In genomic region chr5:56585973-56586740, GRCh38 we compare ENCODE assay signal across 9 cellular contexts.
A peak's percentile ranks its signal among the peaks of the same experiment; 100 is the strongest.
DNase-seq lines count a peak whose midpoint lies in the region; ATAC-seq, FAIRE-seq and TF ChIP-seq lines count a peak whose summit lies in the region.
"Had no signal": no experiment of that assay in that cellular context is flagged by ENCODE, and none has a peak within 500 bp of the region (broad histone marks: within the 10 kb centered on the region; RNA-seq: fewer than 3 reads in every experiment).

No MANE protein-coding gene starts in this region.

- no peak for TF ChIP-seq CTCF in foreskin keratinocyte (conservative IDR thresholded peaks at IDR 0.05)

- H3K4me3 Mint-ChIP-seq in activated T-helper 1 cell treated with anti-CD3 and anti-CD28 coated beads, Interleukin-12 subunit alpha, Interleukin-12 subunit beta, Interleukin-2, Interleukin-4 antibody, amounts not matched to agents 30 ng/mL and 10 ng/mL and 1 ng/mL, durations not matched to agents 14 hours and 24 hours and 36 hours = peak overlapping the region; percentile 53
- no peak overlapping the region for H3K4me3 Mint-ChIP-seq in stimulated activated naive B cell treated with anti-CD40 and anti-IgM and Interleukin-4, amounts not matched to agents 10 μg/mL and 1 μg/mL and 100 μg/mL, for 72 hours

- H3K9me3 ChIP-seq in small intestine (ENCODE audit: control insufficient read depth, low read depth) = no peaks in the 10 kb centered on the region

- no peak overlapping the region for H3K27ac Mint-ChIP-seq in activated T-helper 1 cell treated with anti-CD3 and anti-CD28 coated beads, Interleukin-12 subunit alpha, Interleukin-12 subunit beta, Interleukin-2, Interleukin-4 antibody, amounts not matched to agents 30 ng/mL and 10 ng/mL and 1 ng/mL, durations not matched to agents 14 hours and 24 hours and 36 hours
- no peak overlapping the region for H3K27ac Mint-ChIP-seq in stimulated activated naive B cell treated with anti-CD40 and anti-IgM and Interleukin-4, amounts not matched to agents 10 μg/mL and 1 μg/mL and 100 μg/mL, for 72 hours

- no peak overlapping the region for H3K4me3 ChIP-seq in small intestine (ENCODE audit: low read depth in 1 of 2, low read length in 2 of 2)

- H3K4me1 ChIP-seq in small intestine (ENCODE audit: control insufficient read depth in 2 of 2, insufficient read depth in 1 of 2, low read depth in 1 of 2, low read length in 1 of 2) = no peaks in the 10 kb centered on the region
- H3K4me1 ChIP-seq in foreskin keratinocyte = peaks cover 8% of the 10 kb centered on the region

- H3K9me3 Mint-ChIP-seq in activated T-helper 1 cell treated with anti-CD3 and anti-CD28 coated beads, Interleukin-12 subunit alpha, Interleukin-12 subunit beta, Interleukin-2, Interleukin-4 antibody, amounts not matched to agents 30 ng/mL and 10 ng/mL and 1 ng/mL, durations not matched to agents 14 hours and 24 hours and 36 hours = no peaks in the 10 kb centered on the region
- peaks cover 2 to 4% of the 10 kb centered on the region in 2 donors for H3K9me3 Mint-ChIP-seq in stimulated activated naive B cell treated with anti-CD40 and anti-IgM and Interleukin-4, amounts not matched to agents 10 μg/mL and 1 μg/mL and 100 μg/mL, for 72 hours

- H3K27me3 ChIP-seq in small intestine (ENCODE audit: control insufficient read depth in 2 of 2, insufficient read depth in 2 of 2, low read length in 2 of 2) (no peaks in the 10 kb centered on the region), foreskin keratinocyte (no peaks in the 10 kb centered on the region)

- peak; percentile 50 for DNase-seq in NCI-H1105 treated with DMSO at 0.1 percent for 48 hours (lab: John Stamatoyannopoulos, UW)
- DNase-seq in activated T-helper 1 cell treated with anti-CD3 and anti-CD28 coated beads, Interleukin-12 subunit alpha, Interleukin-12 subunit beta, Interleukin-2, Interleukin-4 antibody, amounts not matched to agents 30 ng/mL and 10 ng/mL and 1 ng/mL, durations not matched to agents 14 hours and 24 hours and 36 hours (ENCODE audit: low spot score) = no peak
- DNase-seq in inferior parietal cortex (ENCODE audit: extremely low spot score) = peak; percentile 11
- DNase-seq in small intestine = peak; percentile 31
- DNase-seq in foreskin keratinocyte = no peak
- no peak for DNase-seq in stimulated activated naive B cell treated with anti-CD40 and anti-IgM and Interleukin-4, amounts not matched to agents 10 μg/mL and 1 μg/mL and 100 μg/mL, for 72 hours
- no peak for DNase-seq in NCI-H1417 treated with DMSO at 0.1 percent for 48 hours (lab: John Stamatoyannopoulos, UW)
- DNase-seq: NCI-H524 treated with DMSO at 0.1 percent for 48 hours had no signal

- 35 to 42% (median 37%) methylated on average over 16 of the region's 16 CpGs for WGBS in small intestine, 3 donors

- no peaks in the 10 kb centered on the region for H3K36me3 ChIP-seq in small intestine (ENCODE audit: control insufficient read depth in 2 of 2, insufficient read depth in 2 of 2, low read length in 2 of 2)

- H3K27ac ChIP-seq in small intestine (ENCODE audit: low read depth in 1 of 2, low read length in 1 of 2) (peak overlapping the region in 1 of 2 donors; percentile 60), foreskin keratinocyte (no peak overlapping the region)

- peaks cover 20% of the 10 kb centered on the region for H3K36me3 Mint-ChIP-seq in activated T-helper 1 cell treated with anti-CD3 and anti-CD28 coated beads, Interleukin-12 subunit alpha, Interleukin-12 subunit beta, Interleukin-2, Interleukin-4 antibody, amounts not matched to agents 30 ng/mL and 10 ng/mL and 1 ng/mL, durations not matched to agents 14 hours and 24 hours and 36 hours (ENCODE audit: low read depth)
- no peaks in the 10 kb centered on the region for H3K36me3 Mint-ChIP-seq in stimulated activated naive B cell treated with anti-CD40 and anti-IgM and Interleukin-4, amounts not matched to agents 10 μg/mL and 1 μg/mL and 100 μg/mL, for 72 hours

- intact Hi-C loops in activated T-helper 1 cell treated with anti-CD3 and anti-CD28 coated beads, Interleukin-12 subunit alpha, Interleukin-12 subunit beta, Interleukin-2, Interleukin-4 antibody, amounts not matched to agents 30 ng/mL and 10 ng/mL and 1 ng/mL, durations not matched to agents 14 hours and 24 hours and 36 hours (cut with micrococcal nuclease) = loop anchor here (5.0 kb wide), 2 partner anchors 104 to 314 kb away; no protein-coding TSS in a partner anchor

- FAIRE-seq in small intestine (lab: Jason Lieb, UNC) = no peak

- H3K27me3 Mint-ChIP-seq in activated T-helper 1 cell treated with anti-CD3 and anti-CD28 coated beads, Interleukin-12 subunit alpha, Interleukin-12 subunit beta, Interleukin-2, Interleukin-4 antibody, amounts not matched to agents 30 ng/mL and 10 ng/mL and 1 ng/mL, durations not matched to agents 14 hours and 24 hours and 36 hours (ENCODE audit: insufficient read depth) = peaks cover 6% of the 10 kb centered on the region
- H3K27me3 Mint-ChIP-seq in stimulated activated naive B cell treated with anti-CD40 and anti-IgM and Interleukin-4, amounts not matched to agents 10 μg/mL and 1 μg/mL and 100 μg/mL, for 72 hours = no peaks in the 10 kb centered on the region

- H3K4me1 Mint-ChIP-seq in activated T-helper 1 cell treated with anti-CD3 and anti-CD28 coated beads, Interleukin-12 subunit alpha, Interleukin-12 subunit beta, Interleukin-2, Interleukin-4 antibody, amounts not matched to agents 30 ng/mL and 10 ng/mL and 1 ng/mL, durations not matched to agents 14 hours and 24 hours and 36 hours (ENCODE audit: low read depth) = peaks cover 41% of the 10 kb centered on the region
- H3K4me1 Mint-ChIP-seq in stimulated activated naive B cell treated with anti-CD40 and anti-IgM and Interleukin-4, amounts not matched to agents 10 μg/mL and 1 μg/mL and 100 μg/mL, for 72 hours = peaks cover 32 to 48% of the 10 kb centered on the region in 2 donors

- ATAC-seq in foreskin keratinocyte = no peak
- ATAC-seq in stimulated activated naive B cell treated with anti-CD40 and anti-IgM and Interleukin-4, amounts not matched to agents 10 μg/mL and 1 μg/mL and 100 μg/mL, for 72 hours (replicated peaks) = no peak
- no peak for ATAC-seq in HG03039 (IDR thresholded peaks at IDR 0.05; ENCODE audit: unreplicated experiment)

Comparison
In these comparisons a context has a peak if more than half of its experiments do, and no peak if none do; other contexts are left out.
1. DNase-seq: peak in NCI-H1105 treated with DMSO at 0.1 percent for 48 hours (single experiment), inferior parietal cortex (single experiment) and small intestine (single experiment); none in activated T-helper 1 cell treated with anti-CD3 and anti-CD28 coated beads, Interleukin-12 subunit alpha, Interleukin-12 subunit beta, Interleukin-2, Interleukin-4 antibody, amounts not matched to agents 30 ng/mL and 10 ng/mL and 1 ng/mL, durations not matched to agents 14 hours and 24 hours and 36 hours (single experiment), foreskin keratinocyte (0 of 2), stimulated activated naive B cell treated with anti-CD40 and anti-IgM and Interleukin-4, amounts not matched to agents 10 μg/mL and 1 μg/mL and 100 μg/mL, for 72 hours (single experiment) and NCI-H1417 treated with DMSO at 0.1 percent for 48 hours (single experiment).